Comparison of ENCODE assay signal across 8 cellular contexts in genomic region chr2:39124000-39124769, GRCh38. TPM values are rescaled to one million over a fixed set of nuclear protein-coding genes. Genes with fewer than 3 reads are reported as not detected.
DNase-seq lines count a peak whose midpoint lies in the region; ATAC-seq and TF ChIP-seq lines count a peak whose summit lies in the region.

No MANE protein-coding gene starts in this region.

- H3K4me3 ChIP-seq in AG10803 (ENCODE audit: low read length) (peak overlapping the region; percentile 80), cardiac fibroblast (replicated peaks in 1 of 2; ENCODE audit: low read depth in 2 of 2, low read length in 2 of 2) (peak overlapping the region; percentile 74 to 79), spleen (peak overlapping the region; percentile 56 to 81 (median 74))

- TF ChIP-seq CTCF in AG10803 (conservative IDR thresholded peaks at IDR 0.05; ENCODE audit: low read length) (peak; percentile 45), WTC11 (IDR thresholded peaks at IDR 0.05) (peak; percentile 32; the same call in 1 of the 2 replicates), cardiac fibroblast (IDR thresholded peaks at IDR 0.05; ENCODE audit: low read depth, low read length) (peak; percentile 47), spleen (IDR thresholded peaks at IDR 0.05 in 8 of 11, conservative IDR thresholded peaks at IDR 0.05 in 3 of 11) (peak in 10 of 11 experiments; percentile 19 to 83 (median 69))

- H3K27me3 Mint-ChIP-seq in WTC11 (ENCODE audit: low read depth) = no peaks in the 10 kb centered on the region

- H3K9me3 ChIP-seq in spleen = no peaks in the 10 kb centered on the region

- no peaks in the 10 kb centered on the region for H3K9me3 Mint-ChIP-seq in WTC11

- 0 to 1% (median 1%) methylated on average over 28 to 59 of the region's 59 CpGs for WGBS in spleen, 5 donors

- H3K36me3 ChIP-seq in spleen = no peaks in the 10 kb centered on the region

- peaks cover 32 to 83% (median 59%) of the 10 kb centered on the region in 6 donors for H3K4me1 ChIP-seq in spleen

- intact Hi-C loops in spleen (cut with DNase I; ENCODE audit: low total_unique reads) = no loop called here

- H3K27ac ChIP-seq in spleen = peak overlapping the region; percentile 83 to 96 (median 92)

- POLR2A ChIA-PET in WTC11 (lab: Charles Lee) = interaction anchor here (0.6 to 1.9 kb wide), 6 partner anchors 11 to 383 kb away, joined by 3 to 10 read pairs (median 4); no protein-coding TSS in a partner anchor

- in situ Hi-C loops in GM18951 (cut with MboI; ENCODE audit: low sequenced_read_pairs, unreplicated experiment) = no loop called here

- H3K27ac Mint-ChIP-seq in WTC11 = peak overlapping the region; percentile 100

- H3K27me3 ChIP-seq in spleen (replicated peaks in 1 of 7) = no peaks in the 10 kb centered on the region

- peaks cover 30% of the 10 kb centered on the region for H3K4me1 Mint-ChIP-seq in WTC11

- peak overlapping the region; percentile 82 for H3K4me3 Mint-ChIP-seq in WTC11

- ATAC-seq in HG03175 (IDR thresholded peaks at IDR 0.05; ENCODE audit: unreplicated experiment) (peak; percentile 64), WTC11 (peak; percentile 77)

- CTCF ChIA-PET in WTC11 (lab: Charles Lee) = interaction anchor here (0.5 to 3.5 kb wide), 24 partner anchors 9 to 606 kb away, joined by 3 to 50 read pairs (median 4); no protein-coding TSS in a partner anchor

- DNase-seq in AG10803 (ENCODE audit: low read depth) (peak; percentile 93), NCI-H2227 (lab: John Stamatoyannopoulos, UW; ENCODE audit: unreplicated experiment) (peak; percentile 100), WTC11 (ENCODE audit: low spot score) (peak; percentile 99), cardiac fibroblast (ENCODE audit: low read depth in 2 of 2) (peak; percentile 95 to 97), inferior parietal cortex (ENCODE audit: extremely low spot score) (peak; percentile 96), spleen (peak; percentile 100)

- TF ChIP-seq POLR2A in GM18951 (IDR thresholded peaks at IDR 0.05; ENCODE audit: extremely low read depth, insufficient read depth, insufficient read length) (peak; percentile 97), spleen (IDR thresholded peaks at IDR 0.05) (peak; percentile 16 to 83 (median 43))

- H3K36me3 Mint-ChIP-seq in WTC11 = no peaks in the 10 kb centered on the region

TF ChIP-seq in WTC11, 78 proteins besides CTCF, POLR2A, EP300 and RAD21 (continues in another document):
- TF ChIP-seq USF1 (CRISPR knock-in tag; IDR thresholded peaks at IDR 0.05) (peak; percentile 79), ZNF281 (CRISPR knock-in tag; IDR thresholded peaks at IDR 0.05) (peak; percentile 60; the same call in 1 of the 2 replicates), E2F4 (CRISPR knock-in tag; IDR thresholded peaks at IDR 0.05; ENCODE audit: borderline replicate concordance, low read depth) (0 out of 2 replicates have a peak, but pooled peaks have one; percentile 65), ZBTB43 (CRISPR knock-in tag; IDR thresholded peaks at IDR 0.05) (peak; percentile 79; the same call in 1 of the 2 replicates), MAX (CRISPR knock-in tag; IDR thresholded peaks at IDR 0.05) (peak; percentile 98), FOXP1 (CRISPR knock-in tag; IDR thresholded peaks at IDR 0.05; ENCODE audit: borderline replicate concordance) (peak; percentile 68), ESRRA (CRISPR knock-in tag; IDR thresholded peaks at IDR 0.05; ENCODE audit: borderline replicate concordance) (peak; percentile 46; the same call in 1 of the 2 replicates), ARID4B (CRISPR knock-in tag; IDR thresholded peaks at IDR 0.05; ENCODE audit: borderline replicate concordance) (peak; percentile 87; the same call in 1 of the 2 replicates), ZMAT4 (CRISPR knock-in tag; IDR thresholded peaks at IDR 0.05) (no peak)

RNA-seq across cellular contexts. Expression of gene SOS1, which starts 3.3 kb away (rescaled TPM):
- 28.4 to 33.9 TPM (median 28.7 TPM) in 3 replicates for total RNA-seq in WTC11 (2021)
- total RNA-seq in spleen = 10 to 100 TPM; 38.4 to 85.8 (median 49.1) TPM
- 1 to 10 TPM; 5.9 to 7.0 (median 6.7) TPM for polyA plus RNA-seq in spleen

Comparison
In these comparisons a context has a peak if more than half of its experiments do, and no peak if none do; other contexts are left out.
1. Peak in every context shown above with its lines: DNase-seq, ATAC-seq, H3K4me3 ChIP-seq and H3K27ac ChIP-seq.